In the genomic region with DNA sequence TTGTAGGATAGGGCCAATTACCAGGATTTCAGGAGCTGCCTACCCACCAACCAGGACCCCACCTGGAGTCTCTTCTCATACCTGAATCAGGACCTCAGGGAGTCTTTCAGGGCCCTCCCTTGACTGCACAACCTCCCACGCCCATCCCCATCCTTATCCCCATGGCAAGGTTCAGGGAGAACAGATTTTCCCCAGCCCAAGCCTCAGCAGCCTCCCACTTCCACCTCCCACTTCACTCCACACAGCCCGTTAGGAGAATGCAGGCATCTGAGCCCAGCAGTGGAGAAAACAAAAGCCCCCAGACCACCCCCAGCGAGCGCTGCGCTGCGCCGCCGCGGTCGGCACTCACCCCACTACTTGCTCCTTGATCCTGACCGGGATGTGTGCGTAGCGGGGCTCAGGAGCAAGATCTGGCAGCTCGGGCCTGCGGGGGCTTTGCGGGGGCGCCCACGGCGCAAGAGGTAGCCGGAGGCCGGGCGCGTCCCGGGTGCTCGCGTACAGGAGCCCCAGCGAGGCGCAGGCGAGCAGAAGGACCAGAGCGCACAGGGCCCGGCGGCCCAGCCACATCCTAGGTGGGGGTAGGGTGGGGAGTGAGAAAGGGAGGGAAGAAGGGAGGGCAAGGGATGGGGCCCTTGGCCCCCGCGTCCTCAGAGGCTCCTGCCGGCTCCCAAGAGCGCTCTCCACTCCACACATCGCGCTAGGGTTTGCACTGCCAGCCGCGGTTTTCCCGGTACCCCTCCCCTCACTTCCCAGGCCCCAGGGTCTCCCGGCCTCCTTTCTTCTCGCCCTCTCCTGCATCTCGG, we compare ENCODE assay signal across 2 cellular contexts.
TF ChIP-seq lines count a peak whose summit lies in the region.

No MANE protein-coding gene starts in this region.

TF ChIP-seq in K562, 482 proteins besides CTCF, POLR2A, EP300 and RAD21 (continued from another document):
- TF ChIP-seq ZNF699 (CRISPR knock-in tag; IDR thresholded peaks at IDR 0.05; ENCODE audit: insufficient replicate concordance): no peak
- 0 out of 2 replicates have a peak, but pooled peaks have one; percentile 15 for TF ChIP-seq BCOR (IDR thresholded peaks at IDR 0.05)
- TF ChIP-seq ZC3H11A (IDR thresholded peaks at IDR 0.05; ENCODE audit: low read depth, low read length): no peak
- TF ChIP-seq CBFA2T2 (conservative IDR thresholded peaks at IDR 0.05): no peak
- no peak for TF ChIP-seq ESRRB (CRISPR knock-in tag; IDR thresholded peaks at IDR 0.05; ENCODE audit: borderline replicate concordance)
- peak; percentile 38 for TF ChIP-seq RBFOX2 (IDR thresholded peaks at IDR 0.05; ENCODE audit: low read depth, low read length)
- no peak for TF ChIP-seq CTBP1 (IDR thresholded peaks at IDR 0.05; ENCODE audit: borderline replicate concordance)
- TF ChIP-seq, protein P1, sequence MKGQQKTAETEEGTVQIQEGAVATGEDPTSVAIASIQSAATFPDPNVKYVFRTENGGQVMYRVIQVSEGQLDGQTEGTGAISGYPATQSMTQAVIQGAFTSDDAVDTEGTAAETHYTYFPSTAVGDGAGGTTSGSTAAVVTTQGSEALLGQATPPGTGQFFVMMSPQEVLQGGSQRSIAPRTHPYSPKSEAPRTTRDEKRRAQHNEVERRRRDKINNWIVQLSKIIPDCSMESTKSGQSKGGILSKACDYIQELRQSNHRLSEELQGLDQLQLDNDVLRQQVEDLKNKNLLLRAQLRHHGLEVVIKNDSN (CRISPR knock-in tag; IDR thresholded peaks at IDR 0.05): no peak

TF ChIP-seq in HepG2, 621 proteins besides CTCF, POLR2A, EP300 and RAD21 (continued from another document):
- TF ChIP-seq, protein P2, sequence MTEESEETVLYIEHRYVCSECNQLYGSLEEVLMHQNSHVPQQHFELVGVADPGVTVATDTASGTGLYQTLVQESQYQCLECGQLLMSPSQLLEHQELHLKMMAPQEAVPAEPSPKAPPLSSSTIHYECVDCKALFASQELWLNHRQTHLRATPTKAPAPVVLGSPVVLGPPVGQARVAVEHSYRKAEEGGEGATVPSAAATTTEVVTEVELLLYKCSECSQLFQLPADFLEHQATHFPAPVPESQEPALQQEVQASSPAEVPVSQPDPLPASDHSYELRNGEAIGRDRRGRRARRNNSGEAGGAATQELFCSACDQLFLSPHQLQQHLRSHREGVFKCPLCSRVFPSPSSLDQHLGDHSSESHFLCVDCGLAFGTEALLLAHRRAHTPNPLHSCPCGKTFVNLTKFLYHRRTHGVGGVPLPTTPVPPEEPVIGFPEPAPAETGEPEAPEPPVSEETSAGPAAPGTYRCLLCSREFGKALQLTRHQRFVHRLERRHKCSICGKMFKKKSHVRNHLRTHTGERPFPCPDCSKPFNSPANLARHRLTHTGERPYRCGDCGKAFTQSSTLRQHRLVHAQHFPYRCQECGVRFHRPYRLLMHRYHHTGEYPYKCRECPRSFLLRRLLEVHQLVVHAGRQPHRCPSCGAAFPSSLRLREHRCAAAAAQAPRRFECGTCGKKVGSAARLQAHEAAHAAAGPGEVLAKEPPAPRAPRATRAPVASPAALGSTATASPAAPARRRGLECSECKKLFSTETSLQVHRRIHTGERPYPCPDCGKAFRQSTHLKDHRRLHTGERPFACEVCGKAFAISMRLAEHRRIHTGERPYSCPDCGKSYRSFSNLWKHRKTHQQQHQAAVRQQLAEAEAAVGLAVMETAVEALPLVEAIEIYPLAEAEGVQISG (CRISPR knock-in tag; IDR thresholded peaks at IDR 0.05): no peak
- TF ChIP-seq ETV6 (CRISPR knock-in tag; conservative IDR thresholded peaks at IDR 0.05) (no peak), SMYD3 (CRISPR knock-in tag; IDR thresholded peaks at IDR 0.05) (no peak), AGO2 (optimal IDR thresholded peaks at IDR 0.05; ENCODE audit: low read depth, low read length) (peak; percentile 8)
- TF ChIP-seq, protein P3, sequence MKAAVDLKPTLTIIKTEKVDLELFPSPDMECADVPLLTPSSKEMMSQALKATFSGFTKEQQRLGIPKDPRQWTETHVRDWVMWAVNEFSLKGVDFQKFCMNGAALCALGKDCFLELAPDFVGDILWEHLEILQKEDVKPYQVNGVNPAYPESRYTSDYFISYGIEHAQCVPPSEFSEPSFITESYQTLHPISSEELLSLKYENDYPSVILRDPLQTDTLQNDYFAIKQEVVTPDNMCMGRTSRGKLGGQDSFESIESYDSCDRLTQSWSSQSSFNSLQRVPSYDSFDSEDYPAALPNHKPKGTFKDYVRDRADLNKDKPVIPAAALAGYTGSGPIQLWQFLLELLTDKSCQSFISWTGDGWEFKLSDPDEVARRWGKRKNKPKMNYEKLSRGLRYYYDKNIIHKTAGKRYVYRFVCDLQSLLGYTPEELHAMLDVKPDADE (CRISPR knock-in tag; IDR thresholded peaks at IDR 0.05): 0 out of 2 replicates have a peak, but pooled peaks have one; percentile 3
